24 cellular contexts compared by ENCODE assay signal in the genomic region with DNA sequence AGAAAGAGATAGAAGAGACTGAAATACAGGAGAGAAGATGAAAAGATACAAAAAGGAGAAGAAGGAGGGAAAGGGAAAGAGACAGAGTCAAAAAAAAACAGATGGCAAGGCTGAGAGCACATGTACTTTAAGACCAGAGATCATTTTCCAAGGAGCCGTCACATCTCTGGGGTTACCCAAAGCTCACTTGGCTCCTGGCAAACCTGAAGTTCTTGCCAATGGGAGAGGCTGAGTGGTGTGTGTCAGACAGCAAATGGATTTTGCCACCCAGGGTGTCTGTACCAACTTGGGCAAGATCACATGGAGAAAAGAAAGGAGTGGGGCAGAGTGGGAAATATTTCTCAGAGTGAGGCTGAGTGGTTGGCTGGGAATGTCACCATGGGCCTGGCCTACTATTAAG.
"Had no signal": no experiment of that assay in that cellular context is flagged by ENCODE, and none has a peak within 500 bp of the region (broad histone marks: within the 10 kb centered on the region; RNA-seq: fewer than 3 reads in every experiment).

No MANE protein-coding gene starts in this region.

- H3K9me3 Mint-ChIP-seq: naive B cell; stimulated activated memory B cell treated with anti-CD40 and anti-IgM and Interleukin-4, amounts not matched to agents 10 μg/mL and 1 μg/mL and 100 μg/mL, for 72 hours; stimulated activated naive CD8-positive, alpha-beta T cell treated with anti-CD3 and anti-CD28 coated beads, Interleukin-15, Interleukin-2, amounts not matched to agents 100 ng/mL and 50 ng/mL, for 24 hours had no signal

- H3K4me1 ChIP-seq: lower lobe of right lung, pancreas, right lobe of liver, upper lobe of right lung had no signal

- H3K27ac ChIP-seq: dorsolateral prefrontal cortex, gastroesophageal sphincter, left ventricle myocardium inferior, lower lobe of right lung, pancreas, right lobe of liver, spleen, tibial nerve, upper lobe of right lung, vagina had no signal

- H3K36me3 Mint-ChIP-seq: immature natural killer cell; naive B cell; stimulated activated memory B cell treated with anti-CD40 and anti-IgM and Interleukin-4, amounts not matched to agents 10 μg/mL and 1 μg/mL and 100 μg/mL, for 72 hours had no signal

- DNase-seq: cortex of kidney; dorsolateral prefrontal cortex; effector CD8-positive, alpha-beta T cell; immature natural killer cell; left cardiac atrium; left ventricle myocardium inferior; lower lobe of right lung; mesenchymal stem cell; midbrain; naive B cell; pancreas; right lobe of liver; spleen; stimulated activated CD4-positive, alpha-beta T cell treated with anti-CD3 and anti-CD28 coated beads, Interleukin-15, amount 100 ng/mL, for 24 hours; stimulated activated CD4-positive, alpha-beta T cell treated with anti-CD3 and anti-CD28 coated beads, Interleukin-1b, Interleukin-23, amount 100 ng/mL, for 48 hours; stimulated activated CD4-positive, alpha-beta T cell treated with anti-CD3 and anti-CD28 coated beads, Interleukin-4, amount 100 ng/mL, for 24 hours; upper lobe of right lung had no signal

- H3K27ac Mint-ChIP-seq: immature natural killer cell; naive B cell; progenitor cell of endocrine pancreas; stimulated activated memory B cell treated with anti-CD40 and anti-IgM and Interleukin-4, amounts not matched to agents 10 μg/mL and 1 μg/mL and 100 μg/mL, for 72 hours had no signal

- H3K9me3 ChIP-seq: gastroesophageal sphincter, left ventricle myocardium inferior, lower lobe of right lung, pancreas, right lobe of liver, spleen, tibial nerve, upper lobe of right lung, vagina had no signal

- H3K36me3 ChIP-seq: gastroesophageal sphincter, left ventricle myocardium inferior, lower lobe of right lung, pancreas, right lobe of liver, spleen, tibial nerve, upper lobe of right lung, vagina had no signal

- ATAC-seq: gastroesophageal sphincter; lower lobe of right lung; pancreas; right lobe of liver; stimulated activated memory B cell treated with anti-CD40 and anti-IgM and Interleukin-4, amounts not matched to agents 10 μg/mL and 1 μg/mL and 100 μg/mL, for 72 hours; upper lobe of right lung had no signal

- H3K27me3 ChIP-seq: gastroesophageal sphincter, pancreas, right lobe of liver, spleen, tibial nerve, upper lobe of right lung, vagina had no signal

- H3K4me3 ChIP-seq: dorsolateral prefrontal cortex, gastroesophageal sphincter, left ventricle myocardium inferior, lower lobe of right lung, pancreas, right lobe of liver, spleen, tibial nerve, upper lobe of right lung, vagina had no signal

- H3K4me3 Mint-ChIP-seq: immature natural killer cell; naive B cell; neural crest cell; stimulated activated memory B cell treated with anti-CD40 and anti-IgM and Interleukin-4, amounts not matched to agents 10 μg/mL and 1 μg/mL and 100 μg/mL, for 72 hours; stimulated activated naive CD8-positive, alpha-beta T cell treated with anti-CD3 and anti-CD28 coated beads, Interleukin-15, Interleukin-2, amounts not matched to agents 100 ng/mL and 50 ng/mL, for 24 hours had no signal

- H3K4me1 Mint-ChIP-seq: immature natural killer cell; naive B cell; stimulated activated memory B cell treated with anti-CD40 and anti-IgM and Interleukin-4, amounts not matched to agents 10 μg/mL and 1 μg/mL and 100 μg/mL, for 72 hours had no signal
